27 cellular contexts compared by ENCODE assay signal in the genomic region with DNA sequence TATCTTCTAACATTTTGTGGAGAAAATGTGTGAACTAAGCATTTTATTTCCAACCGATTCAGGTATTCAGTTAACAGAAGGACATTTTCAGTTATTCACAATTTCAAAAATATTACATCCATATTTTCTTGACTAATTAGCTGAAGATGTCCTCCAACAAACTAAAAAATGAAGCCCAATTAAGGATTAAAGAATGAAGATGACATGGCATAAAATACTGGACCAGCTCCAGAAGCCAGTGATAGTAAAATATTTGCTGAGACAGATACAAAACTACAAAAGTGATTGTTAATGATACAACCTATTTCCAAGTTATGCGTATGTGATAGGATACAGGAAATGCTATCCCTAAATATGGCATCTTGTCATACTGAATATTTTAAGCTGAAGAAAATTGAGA.
"Had no signal": no experiment of that assay in that cellular context is flagged by ENCODE, and none has a peak within 500 bp of the region (broad histone marks: within the 10 kb centered on the region; RNA-seq: fewer than 3 reads in every experiment).

No MANE protein-coding gene starts in this region.

- H3K9me3 ChIP-seq: stomach, suprapubic skin, testis, thoracic aorta, thyroid gland, tibial artery, tibial nerve, transverse colon, upper lobe of left lung, upper lobe of right lung, uterus, vagina had no signal

- DNase-seq: stimulated activated CD4-positive, alpha-beta T cell treated with anti-CD3 and anti-CD28 coated beads, Interleukin-2, amount 100 ng/mL, for 48 hours; stimulated activated CD4-positive, alpha-beta T cell treated with anti-CD3 and anti-CD28 coated beads, Interleukin-4, amount 100 ng/mL, for 1 hour; stimulated activated CD4-positive, alpha-beta T cell treated with anti-CD3 and anti-CD28 coated beads, Interleukin-4, amount 100 ng/mL, for 24 hours; stimulated activated CD4-positive, alpha-beta T cell treated with anti-CD3 and anti-CD28 coated beads, Interleukin-4, amount 100 ng/mL, for 4 hours; stimulated activated CD8-positive, alpha-beta memory T cell treated with anti-CD3 and anti-CD28 coated beads, Interleukin-4, amount 100 ng/mL, for 48 hours; stimulated activated naive B cell treated with anti-CD40 and anti-IgM and Interleukin-4, amounts not matched to agents 10 μg/mL and 1 μg/mL and 100 μg/mL, for 72 hours; stimulated activated naive CD4-positive, alpha-beta T cell; stimulated activated naive CD4-positive, alpha-beta T cell treated with Interleukin-2 at 50 U/mL for 16 hours; stimulated activated naive CD8-positive, alpha-beta T cell treated with anti-CD3 and anti-CD28 coated beads, Interleukin-15, amount 100 ng/mL, for 72 hours; stimulated activated naive CD8-positive, alpha-beta T cell treated with anti-CD3 and anti-CD28 coated beads, Interleukin-15, Interleukin-2, amounts not matched to agents 100 U/mL and 50 U/mL, for 24 hours; stomach; substantia nigra; testis; thyroid gland; tibial artery; transverse colon; trophoblast cell; upper lobe of left lung; upper lobe of right lung; uterus had no signal

- H3K27me3 ChIP-seq: stomach, suprapubic skin, testis, thyroid gland, tibial artery, tibial nerve, transverse colon, upper lobe of left lung, upper lobe of right lung, uterus, vagina had no signal

- H3K27ac ChIP-seq: stomach, suprapubic skin, testis, thoracic aorta, thyroid gland, tibial artery, tibial nerve, transverse colon, upper lobe of left lung, upper lobe of right lung, uterus, vagina had no signal

- FAIRE-seq: urothelium cell line had no signal

- H3K36me3 ChIP-seq: stomach, suprapubic skin, thoracic aorta, thyroid gland, tibial artery, tibial nerve, transverse colon, upper lobe of left lung, upper lobe of right lung, uterus, vagina had no signal

- H3K4me1 ChIP-seq: stomach, suprapubic skin, testis, thyroid gland, transverse colon, upper lobe of left lung, upper lobe of right lung, uterus, vagina had no signal

- ATAC-seq: stimulated activated effector memory CD8-positive, alpha-beta T cell treated with anti-CD3 and anti-CD28 coated beads, Interleukin-12 subunit alpha, Interleukin-12 subunit beta, amount 100 ng/mL, for 72 hours; stimulated activated memory B cell treated with anti-CD40 and anti-IgM and Interleukin-4, amounts not matched to agents 10 μg/mL and 1 μg/mL and 100 μg/mL, for 72 hours; stimulated activated naive B cell treated with anti-CD40 and anti-IgM and Interleukin-4, amounts not matched to agents 10 μg/mL and 1 μg/mL and 100 μg/mL, for 72 hours; stimulated activated naive CD8-positive, alpha-beta T cell treated with anti-CD3 and anti-CD28 coated beads, Interleukin-15, amount 100 ng/mL, for 72 hours; stimulated activated naive CD8-positive, alpha-beta T cell treated with anti-CD3 and anti-CD28 coated beads, Interleukin-15, Interleukin-2, amounts not matched to agents 100 U/mL and 50 U/mL, for 24 hours; upper lobe of right lung had no signal

- H3K4me3 ChIP-seq: stomach, suprapubic skin, testis, thoracic aorta, thyroid gland, tibial artery, tibial nerve, transverse colon, upper lobe of left lung, upper lobe of right lung, uterus, vagina had no signal
